In genomic region chr4:7068883-7069282, GRCh38 we compare ENCODE assay signal across 8 cellular contexts. TPM values are rescaled to one million over a fixed set of nuclear protein-coding genes. Genes with fewer than 3 reads are reported as not detected.
DNase-seq lines count a peak whose midpoint lies in the region; ATAC-seq, FAIRE-seq and TF ChIP-seq lines count a peak whose summit lies in the region.

No MANE protein-coding gene starts in this region.

- ATAC-seq in HepG2 (peak; percentile 37), HG03439 (IDR thresholded peaks at IDR 0.05; ENCODE audit: unreplicated experiment) (no peak), GM18870 (IDR thresholded peaks at IDR 0.05; ENCODE audit: unreplicated experiment) (no peak)

- H4K20me1 ChIP-seq in HepG2 (ENCODE audit: insufficient read depth, low read length), result peaks cover 29% of the 10 kb centered on the region

- CTCF ChIA-PET in HepG2 (lab: Yijun Ruan, JAX; ENCODE audit: low intra/inter-chr PET ratio, low total read pairs), result no interaction called here

- no peak for TF ChIP-seq CTCF in astrocyte of the cerebellum (IDR thresholded peaks at IDR 0.05; ENCODE audit: low read depth, low read length, missing control alignments)
- TF ChIP-seq CTCF in HepG2 (CRISPR knock-in tag; IDR thresholded peaks at IDR 0.05), result no peak
- TF ChIP-seq CTCF in transverse colon (IDR thresholded peaks at IDR 0.05), result no peak

- POLR2A ChIA-PET in HepG2 (lab: Yijun Ruan, JAX), result interaction anchor here (0.9 to 5.1 kb wide), 15 partner anchors 15 to 380 kb away, joined by 3 to 64 read pairs (median 8); partner anchors contain the start of genes TADA2B and TBC1D14

- WGBS in HepG2 (ENCODE audit: low lambda C conversion rate), result 0% methylated on average over 20 of the region's 20 CpGs
- 10% methylated on average over 20 of the region's 20 CpGs; no CpG with 5 or more reads in 1 of the 2 donors for WGBS in transverse colon (ENCODE audit: low coverage in 1 of 2), 2 donors

- H3K9me3 ChIP-seq in HepG2 (ENCODE audit: low read length), result no peaks in the 10 kb centered on the region
- no peaks in the 10 kb centered on the region for H3K9me3 ChIP-seq in transverse colon

- BruUV-seq in HepG2 (replicated peaks; lab: Mats Ljungman, UMichigan), result no TSS peak

- no peaks in the 10 kb centered on the region; a peak in 1 of 5 replicates for H3K27me3 ChIP-seq in HepG2 (ENCODE audit: control insufficient read depth in 1 of 2, insufficient read depth in 2 of 2, low read length in 2 of 2)
- H3K27me3 ChIP-seq in transverse colon, result no peaks in the 10 kb centered on the region

- H3K36me3 ChIP-seq in HepG2 (replicated peaks in 1 of 2; ENCODE audit: control insufficient read depth in 1 of 2, insufficient read depth in 2 of 2, low read length in 2 of 2), result peaks cover 1 to 8% of the 10 kb centered on the region in 2 experiments
- H3K36me3 ChIP-seq in transverse colon, result peaks cover 0 to under 1% (median 0%) of the 10 kb centered on the region in 4 donors

- TF ChIP-seq EP300 in HepG2 (IDR thresholded peaks at IDR 0.05; ENCODE audit: low read depth in 2 of 2, low read length in 2 of 2) (no peak), HepG2 (CRISPR knock-in tag; IDR thresholded peaks at IDR 0.05; ENCODE audit: borderline replicate concordance) (no peak), transverse colon (IDR thresholded peaks at IDR 0.05; ENCODE audit: low read depth) (no peak)

- H3K4me1 ChIP-seq in HepG2 (ENCODE audit: insufficient read depth, low read length), result peaks cover 72% of the 10 kb centered on the region
- H3K4me1 ChIP-seq in transverse colon, result peaks cover 18 to 32% (median 22%) of the 10 kb centered on the region in 4 donors

- no peak for TF ChIP-seq RAD21 in HepG2 (CRISPR knock-in tag; IDR thresholded peaks at IDR 0.05)

- in situ Hi-C loops in astrocyte of the cerebellum (cut with HindIII; ENCODE audit: low sequenced_read_pairs), result no loop called here
- in situ Hi-C loops in HepG2 (cut with HindIII; ENCODE audit: extremely low pct_ligation_motif_present, low pct_unique_long_range_greater_than_20kb), result no loop called here
- in situ Hi-C loops in transverse colon (cut with MboI; ENCODE audit: low pct_ligation_motif_present in 1 of 4, low pct_unique_long_range_greater_than_20kb in 1 of 4, low sequenced_read_pairs in 3 of 4), result loop anchor here in 2 of 4 donors (25.0 kb wide), 3 partner anchors 182 to 357 kb away; partner anchors contain the start of genes BLOC1S4 (in 1 of the 2) and MRFAP1L1 (in 1 of the 2)

- H3K4me3 ChIP-seq in astrocyte of the cerebellum (ENCODE audit: low read depth, low read length), result peak overlapping the region; percentile 87
- peak overlapping the region; percentile 74 to 97 (median 81) for H3K4me3 ChIP-seq in HepG2 (replicated peaks in 1 of 3; ENCODE audit: insufficient read depth in 1 of 3, low read depth in 2 of 3, low read length in 3 of 3)
- peak overlapping the region in 3 of 4 donors; percentile 75 to 84 (median 79) for H3K4me3 ChIP-seq in transverse colon

- peak overlapping the region; percentile 90 for H3K4me2 ChIP-seq in HepG2 (ENCODE audit: low read depth, low read length)

- FAIRE-seq in HepG2 (lab: Jason Lieb, UNC), result no peak

- no peak overlapping the region for H3K27ac ChIP-seq in HepG2 (ENCODE audit: extremely low read length, insufficient read depth, low read length)
- H3K27ac ChIP-seq in transverse colon, result peak overlapping the region; percentile 88 to 96 (median 92)

- peak; percentile 41 for DNase-seq in stimulated activated CD4-positive, alpha-beta T cell treated with anti-CD3 and anti-CD28 coated beads, Interleukin-15, amount 100 ng/mL, for 24 hours
- DNase-seq in stimulated activated CD4-positive, alpha-beta T cell treated with anti-CD3 and anti-CD28 coated beads, Interleukin-4, amount 100 ng/mL, for 1 hour, result no peak
- DNase-seq in astrocyte of the cerebellum (ENCODE audit: low read depth), result no peak
- DNase-seq in HepG2 (ENCODE audit: low spot score), result no peak
- DNase-seq in transverse colon, result no peak
- no peak for DNase-seq in medulla oblongata (ENCODE audit: extremely low spot score)

- peaks cover 40% of the 10 kb centered on the region for H3K79me2 ChIP-seq in HepG2 (ENCODE audit: insufficient read depth, low read length)

- TF ChIP-seq POLR2A in HepG2 (IDR thresholded peaks at IDR 0.05; ENCODE audit: insufficient read depth in 1 of 2, low read depth in 2 of 2, low read length in 2 of 2), result no peak
- no peak for TF ChIP-seq POLR2A in transverse colon (IDR thresholded peaks at IDR 0.05)

- intact Hi-C loops in HepG2 (cut with micrococcal nuclease; ENCODE audit: unreplicated experiment), result loop anchor here (5.0 kb wide), 1 partner anchor 82 kb away; no protein-coding TSS in a partner anchor
- intact Hi-C loops in transverse colon (cut with DNase I; ENCODE audit: low total_unique reads), result loop anchor here (5.0 kb wide), 1 partner anchor 157 kb away; no protein-coding TSS in a partner anchor

- peak overlapping the region; percentile 69 for H3K9ac ChIP-seq in HepG2 (ENCODE audit: insufficient read depth, low read depth, low read length)

- H2AFZ ChIP-seq in HepG2 (ENCODE audit: low read length), result no peak overlapping the region

TF ChIP-seq in HepG2, 621 proteins besides CTCF, POLR2A, EP300 and RAD21 (continues in another document):
- TF ChIP-seq NR2F1 (CRISPR knock-in tag; IDR thresholded peaks at IDR 0.05), result no peak
- TF ChIP-seq HES4 (CRISPR knock-in tag; IDR thresholded peaks at IDR 0.05; ENCODE audit: borderline replicate concordance), result no peak
- 0 out of 2 replicates have a peak, but pooled peaks have one; percentile 22 for TF ChIP-seq HNRNPL (IDR thresholded peaks at IDR 0.05; ENCODE audit: low read depth, low read length)

RNA-seq across cellular contexts. Expression of gene GRPEL1, which starts 1.0 kb away (rescaled TPM):
- total RNA-seq in HepG2 (2016; rRNA removed; fragmentation: Illumina TruSeq; extraction: Trizol) (141 and 213 TPM in 2 replicates), transverse colon (10 to 100 TPM in 2 of 4 donors, 1 to 10 TPM in 2; 1.1 to 22.0 (median 12.5) TPM)
- 24.3 and 28.6 TPM in 2 replicates for total RNA-seq in HepG2 (2016; cell fraction: cytosol; rRNA removed; fragmentation: Illumina TruSeq; extraction: Trizol; ENCODE audit: low read depth)
- total RNA-seq in HepG2 (2016; cell fraction: insoluble cytoplasmic fraction; rRNA removed; fragmentation: Illumina TruSeq; extraction: Trizol), result 139 and 219 TPM in 2 replicates
- 37.5 and 43.6 TPM in 2 replicates for total RNA-seq in HepG2 (2016; cell fraction: membrane; rRNA removed; fragmentation: Illumina TruSeq; extraction: Trizol)
- total RNA-seq in HepG2 (2016; cell fraction: nucleus; rRNA removed; fragmentation: Illumina TruSeq; extraction: Trizol), result 48.8 and 49.5 TPM in 2 replicates
- polyA plus RNA-seq in HepG2 (2011; rRNA removed), result 27.2 and 32.3 TPM in 2 replicates
- polyA plus RNA-seq in HepG2 (2011; cell fraction: cytosol; rRNA removed), result 30.3 and 39.4 TPM in 2 replicates
- 12.6 and 17.4 TPM in 2 replicates for polyA plus RNA-seq in HepG2 (2011; cell fraction: nucleus; rRNA removed)
- polyA plus RNA-seq in HepG2 (2012), result 52.6 and 70.0 TPM in 2 replicates
- polyA plus RNA-seq in HepG2 (2016; cell fraction: cytosol; fragmentation: Illumina TruSeq; extraction: Trizol; ENCODE audit: low read depth), result 28.9 and 31.1 TPM in 2 replicates
- 220 and 231 TPM in 2 replicates for polyA plus RNA-seq in HepG2 (2016; cell fraction: insoluble cytoplasmic fraction; fragmentation: Illumina TruSeq; extraction: Trizol; ENCODE audit: low read depth)
- polyA plus RNA-seq in HepG2 (2016; cell fraction: membrane; fragmentation: Illumina TruSeq; extraction: Trizol; ENCODE audit: low read depth), result 28.9 and 29.2 TPM in 2 replicates
- 73.7 and 88.9 TPM in 2 replicates for polyA plus RNA-seq in HepG2 (2016; cell fraction: nucleus; fragmentation: Illumina TruSeq; extraction: Trizol; ENCODE audit: insufficient read depth, low read depth)
- 23.2 and 27.5 TPM in 2 replicates for polyA minus RNA-seq in HepG2 (2011; rRNA and poly(A)+ RNA removed; ENCODE audit: low replicate concordance)
- 19.1 and 25.1 TPM in 2 replicates for polyA minus RNA-seq in HepG2 (2011; cell fraction: cytosol; rRNA and poly(A)+ RNA removed)
- 36.8 and 50.7 TPM in 2 replicates for polyA minus RNA-seq in HepG2 (2011; cell fraction: nucleus; rRNA and poly(A)+ RNA removed)

RNA-seq across cellular contexts. Expression of gene TADA2B, which starts 25.7 kb away (rescaled TPM):
- total RNA-seq in HepG2 (2016; rRNA removed; fragmentation: Illumina TruSeq; extraction: Trizol) (8.6 and 8.9 TPM in 2 replicates), transverse colon (10 to 100 TPM; 18.7 to 31.8 (median 27.4) TPM)
- total RNA-seq in HepG2 (2016; cell fraction: cytosol; rRNA removed; fragmentation: Illumina TruSeq; extraction: Trizol; ENCODE audit: low read depth), result 2.2 and 3.1 TPM in 2 replicates
- 7.2 and 8.0 TPM in 2 replicates for total RNA-seq in HepG2 (2016; cell fraction: insoluble cytoplasmic fraction; rRNA removed; fragmentation: Illumina TruSeq; extraction: Trizol)
- total RNA-seq in HepG2 (2016; cell fraction: membrane; rRNA removed; fragmentation: Illumina TruSeq; extraction: Trizol), result 11.2 and 13.1 TPM in 2 replicates
- total RNA-seq in HepG2 (2016; cell fraction: nucleus; rRNA removed; fragmentation: Illumina TruSeq; extraction: Trizol), result 5.6 and 5.9 TPM in 2 replicates
- polyA plus RNA-seq in HepG2 (2011; rRNA removed), result 4.6 and 5.1 TPM in 2 replicates
- polyA plus RNA-seq in HepG2 (2011; cell fraction: cytosol; rRNA removed), result 5.0 and 5.2 TPM in 2 replicates
- polyA plus RNA-seq in HepG2 (2011; cell fraction: nucleus; rRNA removed), result 5.8 and 6.6 TPM in 2 replicates
- polyA plus RNA-seq in HepG2 (2012), result 8.0 and 9.4 TPM in 2 replicates
- polyA plus RNA-seq in HepG2 (2016; cell fraction: cytosol; fragmentation: Illumina TruSeq; extraction: Trizol; ENCODE audit: low read depth), result 2.2 and 2.7 TPM in 2 replicates
- polyA plus RNA-seq in HepG2 (2016; cell fraction: insoluble cytoplasmic fraction; fragmentation: Illumina TruSeq; extraction: Trizol; ENCODE audit: low read depth), result 10.4 and 13.0 TPM in 2 replicates
- 8.6 and 9.7 TPM in 2 replicates for polyA plus RNA-seq in HepG2 (2016; cell fraction: membrane; fragmentation: Illumina TruSeq; extraction: Trizol; ENCODE audit: low read depth)
- 10.6 and 12.8 TPM in 2 replicates for polyA plus RNA-seq in HepG2 (2016; cell fraction: nucleus; fragmentation: Illumina TruSeq; extraction: Trizol; ENCODE audit: insufficient read depth, low read depth)
- polyA minus RNA-seq in HepG2 (2011; rRNA and poly(A)+ RNA removed; ENCODE audit: low replicate concordance), result 6.9 and 14.2 TPM in 2 replicates
- polyA minus RNA-seq in HepG2 (2011; cell fraction: cytosol; rRNA and poly(A)+ RNA removed), result 3.9 and 5.1 TPM in 2 replicates
- 5.9 and 6.6 TPM in 2 replicates for polyA minus RNA-seq in HepG2 (2011; cell fraction: nucleus; rRNA and poly(A)+ RNA removed)
